11 cellular contexts compared by ENCODE assay signal in the genomic region with DNA sequence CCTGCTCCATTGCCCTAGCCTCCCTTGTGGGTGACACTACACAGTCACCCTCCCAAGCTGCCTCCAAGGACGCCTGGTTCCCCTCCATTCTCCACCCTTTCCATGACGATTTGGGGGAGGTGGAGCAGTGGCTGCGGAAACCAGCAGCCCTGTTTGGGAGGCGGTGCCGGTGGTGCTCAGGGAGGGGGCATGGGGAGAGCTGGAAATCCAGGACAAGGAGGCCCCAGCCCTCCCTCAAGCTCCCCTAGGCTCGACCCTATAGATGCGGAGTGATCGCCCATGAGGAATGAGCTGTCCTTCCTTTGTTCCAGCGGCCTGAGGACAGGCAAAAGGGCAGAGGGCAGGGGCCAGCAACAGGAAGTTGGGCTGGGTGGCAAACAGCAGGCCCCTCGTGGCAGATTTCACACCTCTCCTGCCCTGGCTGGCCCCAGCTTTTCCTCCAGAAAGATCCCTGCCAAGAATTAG. TPM values are rescaled to one million over a fixed set of nuclear protein-coding genes. Genes with fewer than 3 reads are reported as not detected.
A peak's percentile ranks its signal among the peaks of the same experiment; 100 is the strongest.
DNase-seq lines count a peak whose midpoint lies in the region; ATAC-seq and TF ChIP-seq lines count a peak whose summit lies in the region.
"Had no signal": no experiment of that assay in that cellular context is flagged by ENCODE, and none has a peak within 500 bp of the region (broad histone marks: within the 10 kb centered on the region; RNA-seq: fewer than 3 reads in every experiment).

No MANE protein-coding gene starts in this region.

- intact Hi-C loops in stomach (cut with DNase I; ENCODE audit: low total_unique reads) = no loop called here

- TF ChIP-seq EP300 in stomach (IDR thresholded peaks at IDR 0.05) = no peak

- peaks cover 28 to 54% (median 49%) of the 10 kb centered on the region in 4 donors for H3K36me3 ChIP-seq in stomach

- peaks cover 0 to 55% (median 14%) of the 10 kb centered on the region in 4 donors for H3K4me1 ChIP-seq in stomach
- H3K4me1 ChIP-seq: parathyroid adenoma had no signal

- H3K27ac Mint-ChIP-seq in activated T-cell treated with anti-CD3 and anti-CD28 coated beads, Interleukin-2, amount 50 U/mL, for 24 hours = peak overlapping the region; percentile 81
- H3K27ac Mint-ChIP-seq in activated naive CD8-positive, alpha-beta T cell = peak overlapping the region; percentile 86

- no peak for TF ChIP-seq CTCF in stomach (IDR thresholded peaks at IDR 0.05)

- no peak overlapping the region for H3K4me3 ChIP-seq in stomach

- no peaks in the 10 kb centered on the region for H3K9me3 Mint-ChIP-seq in activated T-cell treated with anti-CD3 and anti-CD28 coated beads, Interleukin-2, amount 50 U/mL, for 24 hours
- H3K9me3 Mint-ChIP-seq in activated naive CD8-positive, alpha-beta T cell (ENCODE audit: low read depth) = no peaks in the 10 kb centered on the region
- H3K9me3 Mint-ChIP-seq: activated B cell treated with CpG ODN at 0.5 μM for 24 hours had no signal

- H3K36me3 Mint-ChIP-seq in activated T-cell treated with anti-CD3 and anti-CD28 coated beads, Interleukin-2, amount 50 U/mL, for 24 hours (ENCODE audit: low read depth) = peaks cover 59% of the 10 kb centered on the region
- H3K36me3 Mint-ChIP-seq in activated naive CD8-positive, alpha-beta T cell = no peaks in the 10 kb centered on the region

- ATAC-seq in left lobe of liver (peak; percentile 4), HG02642 (IDR thresholded peaks at IDR 0.05; ENCODE audit: poor library complexity, unreplicated experiment) (no peak), GM18870 (IDR thresholded peaks at IDR 0.05; ENCODE audit: unreplicated experiment) (no peak), GM21360 (IDR thresholded peaks at IDR 0.05; ENCODE audit: unreplicated experiment) (no peak)

- H3K4me3 Mint-ChIP-seq in activated T-cell treated with anti-CD3 and anti-CD28 coated beads, Interleukin-2, amount 50 U/mL, for 24 hours = no peak overlapping the region
- H3K4me3 Mint-ChIP-seq in activated naive CD8-positive, alpha-beta T cell = no peak overlapping the region
- H3K4me3 Mint-ChIP-seq: activated B cell treated with CpG ODN at 0.5 μM for 24 hours had no signal

- peaks cover 0 to 9% (median 0%) of the 10 kb centered on the region in 3 donors for H3K27me3 ChIP-seq in stomach

- DNase-seq in activated T-cell treated with anti-CD3 and anti-CD28 coated beads, Interleukin-2, amount 50 U/mL, for 24 hours = no peak
- DNase-seq in activated T-cell treated with anti-CD3 and anti-CD28 coated beads, Interleukin-2, amount 50 U/mL, for 48 hours = no peak
- no peak for DNase-seq in left lobe of liver (ENCODE audit: low spot score)
- no peak for DNase-seq in stomach
- DNase-seq: DMS79 had no signal

- H3K27ac ChIP-seq in stomach = peak overlapping the region in 4 of 5 donors; percentile 41 to 79 (median 60)

- peaks cover 43% of the 10 kb centered on the region for H3K4me1 Mint-ChIP-seq in activated T-cell treated with anti-CD3 and anti-CD28 coated beads, Interleukin-2, amount 50 U/mL, for 24 hours (ENCODE audit: low read depth)
- H3K4me1 Mint-ChIP-seq in activated naive CD8-positive, alpha-beta T cell (ENCODE audit: low read depth) = peaks cover 18% of the 10 kb centered on the region

- no peaks in the 10 kb centered on the region for H3K9me3 ChIP-seq in stomach

- TF ChIP-seq POLR2A in stomach (IDR thresholded peaks at IDR 0.05) = no peak

- WGBS in stomach, 5 donors = 50 to 79% (median 65%) methylated on average over 7 to 10 of the region's 10 CpGs

- H3K27me3 Mint-ChIP-seq in activated T-cell treated with anti-CD3 and anti-CD28 coated beads, Interleukin-2, amount 50 U/mL, for 24 hours = peaks cover 8% of the 10 kb centered on the region
- no peaks in the 10 kb centered on the region for H3K27me3 Mint-ChIP-seq in activated naive CD8-positive, alpha-beta T cell
- H3K27me3 Mint-ChIP-seq: activated B cell treated with CpG ODN at 0.5 μM for 24 hours had no signal

RNA-seq across cellular contexts. Expression of a gene that starts 3.6 kb away (rescaled TPM):
- 5.5 TPM for total RNA-seq in left lobe of liver
- 1 to 10 TPM in 2 of 5 donors, not detected in 3; 2.3 to 8.3 TPM for total RNA-seq in stomach
- 10 to 100 TPM in 1 of 3 donors, 1 to 10 TPM in 2; 4.4 to 12.7 (median 8.1) TPM for polyA plus RNA-seq in stomach

RNA-seq across cellular contexts. Expression of a gene that starts 13.2 kb away (rescaled TPM):
- total RNA-seq in left lobe of liver = 38.0 TPM
- 10 to 100 TPM; 23.2 to 63.8 (median 35.6) TPM for total RNA-seq in stomach
- 100 to 1,000 TPM; 114 to 161 (median 125) TPM for polyA plus RNA-seq in stomach

RNA-seq across cellular contexts. Expression of a gene that starts 22.0 kb away (rescaled TPM):
- total RNA-seq in left lobe of liver (8.1 TPM), stomach (10 to 100 TPM; 18.5 to 93.9 (median 67.7) TPM)
- 10 to 100 TPM; 24.9 to 35.5 (median 25.2) TPM for polyA plus RNA-seq in stomach

RNA-seq across cellular contexts. Expression of a gene that starts 23.6 kb away (rescaled TPM):
- 17.2 TPM for total RNA-seq in left lobe of liver
- total RNA-seq in stomach = 10 to 100 TPM; 13.2 to 61.6 (median 35.3) TPM
- 10 to 100 TPM in 2 of 3 donors, 1 to 10 TPM in 1; 9.0 to 13.9 (median 12.6) TPM for polyA plus RNA-seq in stomach

RNA-seq across cellular contexts. Expression of a gene that starts 24.5 kb away (rescaled TPM):
- total RNA-seq in left lobe of liver (11.6 TPM), stomach (10 to 100 TPM in 1 of 5 donors, 1 to 10 TPM in 2, under 1 TPM in 1, not detected in 1; 0.89 to 16.2 (median 2.9) TPM)
- polyA plus RNA-seq in stomach = 1 to 10 TPM; 2.3 to 7.0 (median 6.3) TPM
